1 cellular context compared by ENCODE assay signal in genomic region chr22:20949698-20950183, GRCh38.
TF ChIP-seq lines count a peak whose summit lies in the region.

No MANE protein-coding gene starts in this region.

TF ChIP-seq in HepG2, 621 proteins besides CTCF, POLR2A, EP300 and RAD21 (continued from another document and continues in another):
- no peak for TF ChIP-seq E2F2 (CRISPR knock-in tag; IDR thresholded peaks at IDR 0.05; ENCODE audit: borderline replicate concordance)
- TF ChIP-seq ZNF879 (CRISPR knock-in tag; IDR thresholded peaks at IDR 0.05) = no peak
- TF ChIP-seq SP2 (CRISPR knock-in tag; IDR thresholded peaks at IDR 0.05) = no peak
- no peak for TF ChIP-seq TIGD3 (CRISPR knock-in tag; IDR thresholded peaks at IDR 0.05; ENCODE audit: borderline replicate concordance)
- TF ChIP-seq PCBP2 (optimal IDR thresholded peaks at IDR 0.05; ENCODE audit: low read depth, low read length, poor library complexity, severe bottlenecking) = no peak
- no peak for TF ChIP-seq ZNF597 (CRISPR knock-in tag; IDR thresholded peaks at IDR 0.05)
- TF ChIP-seq ZNF318 (CRISPR knock-in tag; IDR thresholded peaks at IDR 0.05) = no peak
- no peak for TF ChIP-seq ZBTB7A (CRISPR knock-in tag; IDR thresholded peaks at IDR 0.05)
- peak; percentile 59 for TF ChIP-seq CEBPG (CRISPR knock-in tag; IDR thresholded peaks at IDR 0.05)
- no peak for TF ChIP-seq ZNF772 (CRISPR knock-in tag; IDR thresholded peaks at IDR 0.05)
- TF ChIP-seq ZNF609 (CRISPR knock-in tag; IDR thresholded peaks at IDR 0.05; ENCODE audit: borderline replicate concordance) = peak; percentile 38; the same call in 1 of the 2 replicates
- no peak for TF ChIP-seq RBM39 (IDR thresholded peaks at IDR 0.05; ENCODE audit: low read depth, low read length, poor library complexity, severe bottlenecking)
- no peak for TF ChIP-seq KLF9 (CRISPR knock-in tag; IDR thresholded peaks at IDR 0.05; ENCODE audit: low read depth)
- no peak for TF ChIP-seq SCMH1 (CRISPR knock-in tag; IDR thresholded peaks at IDR 0.05; ENCODE audit: borderline replicate concordance)
- 0 out of 2 replicates have a peak, but pooled peaks have one; percentile 20 for TF ChIP-seq ZNF639 (CRISPR knock-in tag; conservative IDR thresholded peaks at IDR 0.05)
- TF ChIP-seq LCORL (IDR thresholded peaks at IDR 0.05) = no peak
- peak; percentile 67 for TF ChIP-seq LCORL (CRISPR knock-in tag; IDR thresholded peaks at IDR 0.05)
- no peak for TF ChIP-seq ZNF484 (CRISPR knock-in tag; IDR thresholded peaks at IDR 0.05; ENCODE audit: borderline replicate concordance, low read depth)
- no peak; the same call in 1 of the 2 replicates for TF ChIP-seq FOXJ3 (CRISPR knock-in tag; IDR thresholded peaks at IDR 0.05; ENCODE audit: borderline replicate concordance)
- TF ChIP-seq ELF4 (CRISPR knock-in tag; IDR thresholded peaks at IDR 0.05; ENCODE audit: borderline replicate concordance) = no peak
- TF ChIP-seq TEAD2 (CRISPR knock-in tag; IDR thresholded peaks at IDR 0.05) = no peak
- no peak for TF ChIP-seq NR2F6 (IDR thresholded peaks at IDR 0.05)
- TF ChIP-seq NR2F6 (CRISPR knock-in tag; IDR thresholded peaks at IDR 0.05) = peak; percentile 69
- no peak for TF ChIP-seq ZNF460 (CRISPR knock-in tag; IDR thresholded peaks at IDR 0.05; ENCODE audit: borderline replicate concordance)
- TF ChIP-seq SMC3 (IDR thresholded peaks at IDR 0.05; ENCODE audit: low read length) = no peak
- no peak for TF ChIP-seq WIZ (CRISPR knock-in tag; IDR thresholded peaks at IDR 0.05)
- TF ChIP-seq ZNF256 (CRISPR knock-in tag; conservative IDR thresholded peaks at IDR 0.05) = no peak
- peak; percentile 59 for TF ChIP-seq PHF5A (CRISPR knock-in tag; IDR thresholded peaks at IDR 0.05; ENCODE audit: low read depth, unreplicated experiment)
- no peak for TF ChIP-seq HIC2 (CRISPR knock-in tag; IDR thresholded peaks at IDR 0.05; ENCODE audit: low read depth)
- TF ChIP-seq KMT2A (CRISPR knock-in tag; IDR thresholded peaks at IDR 0.05) = peak; percentile 69; the same call in 1 of the 2 replicates
- TF ChIP-seq HNRNPL (IDR thresholded peaks at IDR 0.05; ENCODE audit: low read depth, low read length) = no peak
- peak; percentile 75 for TF ChIP-seq TBX2 (CRISPR knock-in tag; IDR thresholded peaks at IDR 0.05; ENCODE audit: borderline replicate concordance)
- TF ChIP-seq ZNF773 (CRISPR knock-in tag; IDR thresholded peaks at IDR 0.05; ENCODE audit: borderline replicate concordance) = no peak
- 0 out of 2 replicates have a peak, but pooled peaks have one; percentile 19 for TF ChIP-seq ZNF878 (CRISPR knock-in tag; IDR thresholded peaks at IDR 0.05)
- peak; percentile 68 for TF ChIP-seq PHF21A (CRISPR knock-in tag; IDR thresholded peaks at IDR 0.05)
- no peak for TF ChIP-seq LBX2 (CRISPR knock-in tag; IDR thresholded peaks at IDR 0.05; ENCODE audit: borderline replicate concordance)
- TF ChIP-seq ATF6 (CRISPR knock-in tag; conservative IDR thresholded peaks at IDR 0.05) = no peak
- no peak for TF ChIP-seq U2AF1 (optimal IDR thresholded peaks at IDR 0.05; ENCODE audit: low read depth, low read length)
